ENCODE assay signal across 9 cellular contexts in genomic region chr7:26153823-26154783, GRCh38. TPM values are rescaled to one million over a fixed set of nuclear protein-coding genes. Genes with fewer than 3 reads are reported as not detected.
A peak's percentile ranks its signal among the peaks of the same experiment; 100 is the strongest.
DNase-seq lines count a peak whose midpoint lies in the region; ATAC-seq, FAIRE-seq and TF ChIP-seq lines count a peak whose summit lies in the region.
"Had no signal": no experiment of that assay in that cellular context is flagged by ENCODE, and none has a peak within 500 bp of the region (broad histone marks: within the 10 kb centered on the region; RNA-seq: fewer than 3 reads in every experiment).

No MANE protein-coding gene starts in this region.

- H3K4me1 Mint-ChIP-seq in HFFc6 (ENCODE audit: low read depth): peaks cover 70% of the 10 kb centered on the region
- peaks cover 76% of the 10 kb centered on the region for H3K4me1 Mint-ChIP-seq in activated T-cell treated with anti-CD3 and anti-CD28 coated beads, Interleukin-2, amount 50 U/mL, for 24 hours (ENCODE audit: low read depth)

- TF ChIP-seq CTCF in HFFc6 (IDR thresholded peaks at IDR 0.05): no peak
- TF ChIP-seq CTCF in transverse colon (IDR thresholded peaks at IDR 0.05): no peak

- H3K4me3 Mint-ChIP-seq in HFFc6: peak overlapping the region; percentile 62
- peak overlapping the region; percentile 89 for H3K4me3 Mint-ChIP-seq in activated T-cell treated with anti-CD3 and anti-CD28 coated beads, Interleukin-2, amount 50 U/mL, for 24 hours

- 42% methylated on average over 3 to 15 of the region's 15 CpGs for WGBS in transverse colon (ENCODE audit: low coverage in 1 of 2), 2 donors

- peaks cover under 1% of the 10 kb centered on the region for H3K27me3 Mint-ChIP-seq in HFFc6 (ENCODE audit: insufficient read depth)
- H3K27me3 Mint-ChIP-seq in activated T-cell treated with anti-CD3 and anti-CD28 coated beads, Interleukin-2, amount 50 U/mL, for 24 hours: no peaks in the 10 kb centered on the region

- no peaks in the 10 kb centered on the region for H3K9me3 Mint-ChIP-seq in HFFc6
- H3K9me3 Mint-ChIP-seq in activated T-cell treated with anti-CD3 and anti-CD28 coated beads, Interleukin-2, amount 50 U/mL, for 24 hours: peaks cover 3% of the 10 kb centered on the region

- no peak for TF ChIP-seq EP300 in transverse colon (IDR thresholded peaks at IDR 0.05; ENCODE audit: low read depth)

- peak overlapping the region; percentile 25; the same call in 1 of the 2 replicates for H3K27ac Mint-ChIP-seq in HFFc6
- H3K27ac Mint-ChIP-seq in activated T-cell treated with anti-CD3 and anti-CD28 coated beads, Interleukin-2, amount 50 U/mL, for 24 hours: peak overlapping the region; percentile 97

- in situ Hi-C loops in transverse colon (cut with MboI; ENCODE audit: low pct_ligation_motif_present in 1 of 4, low pct_unique_long_range_greater_than_20kb in 1 of 4, low sequenced_read_pairs in 3 of 4): no loop called here

- TF ChIP-seq POLR2A in transverse colon (IDR thresholded peaks at IDR 0.05): peak; percentile 37

- H3K4me1 ChIP-seq in transverse colon: peaks cover 0 to 57% (median 35%) of the 10 kb centered on the region in 4 donors

- H3K36me3 Mint-ChIP-seq in HFFc6 (ENCODE audit: low read depth): no peaks in the 10 kb centered on the region; the same call in 1 of the 2 replicates
- H3K36me3 Mint-ChIP-seq in activated T-cell treated with anti-CD3 and anti-CD28 coated beads, Interleukin-2, amount 50 U/mL, for 24 hours (ENCODE audit: low read depth): peaks cover 43% of the 10 kb centered on the region

- no peaks in the 10 kb centered on the region for H3K36me3 ChIP-seq in transverse colon

- H3K27me3 ChIP-seq in transverse colon: peaks cover 5% of the 10 kb centered on the region
- H3K27me3 ChIP-seq: body of pancreas had no signal

- ATAC-seq in HG03159 (IDR thresholded peaks at IDR 0.05; ENCODE audit: unreplicated experiment) (no peak), HG02981 (IDR thresholded peaks at IDR 0.05; ENCODE audit: unreplicated experiment) (no peak)
- ATAC-seq: body of pancreas had no signal

- H3K27ac ChIP-seq in transverse colon: peak overlapping the region; percentile 57 to 82 (median 75)

- intact Hi-C loops in transverse colon (cut with DNase I; ENCODE audit: low total_unique reads): no loop called here

- H3K4me3 ChIP-seq in transverse colon: peak overlapping the region in 2 of 4 donors; percentile 69 to 75
- H3K4me3 ChIP-seq: body of pancreas had no signal

- no peak for FAIRE-seq in urothelium cell line (lab: Jason Lieb, UNC)

- no peaks in the 10 kb centered on the region for H3K9me3 ChIP-seq in transverse colon
- H3K9me3 ChIP-seq: body of pancreas had no signal

- DNase-seq in 8988T (peak; percentile 40), HFFc6 (no peak), iPS-NIHi11 (ENCODE audit: low spot score) (peak; percentile 71), transverse colon (peak; percentile 82), urothelium cell line (ENCODE audit: low spot score) (no peak)
- DNase-seq in activated T-cell treated with anti-CD3 and anti-CD28 coated beads, Interleukin-2, amount 50 U/mL, for 24 hours: peak; percentile 49

RNA-seq across cellular contexts. Expression of gene NFE2L3, which starts 2.1 kb away (rescaled TPM):
- total RNA-seq in HFFc6 (2021; fragmentation: NEBNext Ultra II Directional; extraction: Animal tissue kit (Norgen Biotek cat#: 25700)): 1 to 10 TPM; 2.3 to 6.5 (median 2.7) TPM
- total RNA-seq in transverse colon: 10 to 100 TPM in 1 of 4 donors, 1 to 10 TPM in 3; 1.4 to 11.4 (median 6.6) TPM

RNA-seq across cellular contexts. Expression of gene HNRNPA2B1, which starts 46.4 kb away (rescaled TPM):
- total RNA-seq in HFFc6 (2021; fragmentation: NEBNext Ultra II Directional; extraction: Animal tissue kit (Norgen Biotek cat#: 25700)): 100 to 1,000 TPM; 403 to 643 (median 565) TPM
- 100 to 1,000 TPM; 123 to 362 (median 208) TPM for total RNA-seq in transverse colon

RNA-seq across cellular contexts. Expression of gene CBX3, which starts 47.4 kb away (rescaled TPM):
- 100 to 1,000 TPM; 115 to 150 (median 140) TPM for total RNA-seq in HFFc6 (2021; fragmentation: NEBNext Ultra II Directional; extraction: Animal tissue kit (Norgen Biotek cat#: 25700))
- 100 to 1,000 TPM in 1 of 4 donors, 10 to 100 TPM in 3; 48.2 to 107 (median 60.3) TPM for total RNA-seq in transverse colon

Comparison
In these comparisons a context has a peak if more than half of its experiments do, and no peak if none do; other contexts are left out.
1. DNase-seq: peak in 8988T (single experiment), activated T-cell treated with anti-CD3 and anti-CD28 coated beads, Interleukin-2, amount 50 U/mL, for 24 hours (single experiment), iPS-NIHi11 (single experiment) and transverse colon (single experiment); none in HFFc6 (single experiment) and urothelium cell line (single experiment).